21 cellular contexts compared by ENCODE assay signal in the genomic region with DNA sequence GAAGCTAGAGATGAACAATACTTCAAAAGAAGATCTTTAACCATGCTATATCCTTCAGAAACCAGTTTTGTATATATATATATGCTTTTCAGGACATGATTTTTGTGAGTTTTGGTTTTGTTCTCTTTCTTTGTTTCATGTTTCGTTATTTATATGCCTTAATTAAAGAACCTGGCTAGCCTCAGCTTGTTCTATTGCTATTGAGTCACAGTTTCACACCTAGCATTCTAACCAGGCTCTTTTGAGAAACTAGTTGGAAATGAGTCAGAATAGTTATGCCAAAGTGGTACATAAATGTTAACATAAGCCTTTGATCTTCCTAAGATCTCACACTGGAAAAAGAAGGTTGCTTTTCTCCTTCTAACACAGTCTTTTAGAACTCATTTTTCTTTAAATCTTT.
A peak's percentile ranks its signal among the peaks of the same experiment; 100 is the strongest.
DNase-seq lines count a peak whose midpoint lies in the region; ATAC-seq, FAIRE-seq and TF ChIP-seq lines count a peak whose summit lies in the region.
"Had no signal": no experiment of that assay in that cellular context is flagged by ENCODE, and none has a peak within 500 bp of the region (broad histone marks: within the 10 kb centered on the region; RNA-seq: fewer than 3 reads in every experiment).

No MANE protein-coding gene starts in this region.

- H3K9ac ChIP-seq in H1 (replicated peaks in 1 of 4; ENCODE audit: extremely low read depth in 1 of 4, low read depth in 3 of 4, low read length in 3 of 4) = no peak overlapping the region

- FAIRE-seq in H1 (lab: Jason Lieb, UNC) = no peak
- FAIRE-seq: G401.6 had no signal

- no peak overlapping the region for H3K27ac ChIP-seq in H1 (ENCODE audit: low read depth, low read length)
- H3K27ac ChIP-seq: C4-2B, HL-60, SJCRH30 had no signal

- no peaks in the 10 kb centered on the region for H3K4me1 Mint-ChIP-seq in activated T-cell treated with anti-CD3 and anti-CD28 coated beads, Interleukin-2, amount 50 U/mL, for 72 hours (ENCODE audit: low read depth)
- H3K4me1 Mint-ChIP-seq in activated T-cell treated with anti-CD3 and anti-CD28 coated beads, Interleukin-2, amount 50 U/mL, for 24 hours (ENCODE audit: low read depth) = no peaks in the 10 kb centered on the region

- no peak overlapping the region for H2AK5ac ChIP-seq in H1 (ENCODE audit: low read depth, low read length)

- no peaks in the 10 kb centered on the region for H4K20me1 ChIP-seq in H1 (replicated peaks in 1 of 2; ENCODE audit: control insufficient read depth in 1 of 2, insufficient read depth in 2 of 2, low read length in 2 of 2)

- 83% methylated on average over 1 of the region's 1 CpG; no CpG with 5 or more reads in 1 of the 2 experiments for WGBS in H1 (ENCODE audit: extremely low coverage in 1 of 2, insufficient coverage in 1 of 2, insufficient read length in 1 of 2, insufficient replicate concordance in 2 of 2, low coverage in 1 of 2, low lambda C conversion rate in 2 of 2, missing lambda C conversion rate in 1 of 2), 2 experiments

- no peak overlapping the region for H4K5ac ChIP-seq in H1 (ENCODE audit: insufficient read length, low read depth, low read length)

- no peak overlapping the region for H3K4me2 ChIP-seq in H1 (ENCODE audit: insufficient read depth in 1 of 2, low read depth in 2 of 2, low read length in 2 of 2)

- no peaks in the 10 kb centered on the region for H3K27me3 Mint-ChIP-seq in activated T-cell treated with anti-CD3 and anti-CD28 coated beads, Interleukin-2, amount 50 U/mL, for 72 hours (ENCODE audit: low read depth)
- no peaks in the 10 kb centered on the region for H3K27me3 Mint-ChIP-seq in activated T-cell treated with anti-CD3 and anti-CD28 coated beads, Interleukin-2, amount 50 U/mL, for 24 hours

- no peak overlapping the region for H3K23ac ChIP-seq in H1 (ENCODE audit: insufficient read length)

- no peak overlapping the region for H3K18ac ChIP-seq in H1 (ENCODE audit: extremely low read depth, low read length)

- no peak overlapping the region for H2BK20ac ChIP-seq in H1 (ENCODE audit: low read length)

- H4K8ac ChIP-seq in H1 (ENCODE audit: extremely low read depth, insufficient read depth, low read length) = no peak overlapping the region

- no peak overlapping the region for H3K56ac ChIP-seq in H1 (replicated peaks; ENCODE audit: insufficient read length, low read depth, low read length)

- DNase-seq in activated T-cell treated with anti-CD3 and anti-CD28 coated beads, Interleukin-2, amount 50 U/mL, for 72 hours = no peak
- no peak for DNase-seq in activated T-cell treated with anti-CD3 and anti-CD28 coated beads, Interleukin-2, amount 50 U/mL, for 24 hours
- DNase-seq in H1 (ENCODE audit: low read depth in 1 of 2, low spot score in 2 of 2) (no peak), superior temporal gyrus (ENCODE audit: extremely low spot score) (peak; percentile 64), HCEC 1CT (no peak), DMS153 treated with DMSO at 0.1 percent for 48 hours (lab: John Stamatoyannopoulos, UW; ENCODE audit: unreplicated experiment) (no peak)
- DNase-seq: COR-L47, DMS79, NCI-H1048, NCI-H146, NCI-H2081 treated with DMSO at 0.1 percent for 48 hours, NCI-H2227 treated with DMSO at 0.1 percent for 48 hours, NCI-H524 treated with DMSO at 0.1 percent for 48 hours, RPMI8226, SJCRH30 had no signal

- no peak for TF ChIP-seq EP300 in H1 (IDR thresholded peaks at IDR 0.05; ENCODE audit: borderline replicate concordance in 1 of 2, low read depth in 2 of 2, low read length in 2 of 2)

- H3K4me3 Mint-ChIP-seq in activated T-cell treated with anti-CD3 and anti-CD28 coated beads, Interleukin-2, amount 50 U/mL, for 72 hours = no peak overlapping the region
- no peak overlapping the region for H3K4me3 Mint-ChIP-seq in activated T-cell treated with anti-CD3 and anti-CD28 coated beads, Interleukin-2, amount 50 U/mL, for 24 hours

- H3K4me1 ChIP-seq in H1 (replicated peaks in 1 of 4; ENCODE audit: control insufficient read depth in 3 of 4, insufficient read depth in 4 of 4, low read length in 3 of 4) = peaks cover 0 to 3% (median under 1%) of the 10 kb centered on the region in 4 experiments; a peak in 1 of 7 replicates
- H3K4me1 ChIP-seq: HAP-1, SJCRH30 had no signal

- TF ChIP-seq POLR2A in H1 (IDR thresholded peaks at IDR 0.05; ENCODE audit: control extremely low read depth in 1 of 2, low read depth in 2 of 2, low read length in 2 of 2) = no peak

- H2BK15ac ChIP-seq in H1 (ENCODE audit: low read length) = no peak overlapping the region

- no peaks in the 10 kb centered on the region for H3K9me3 ChIP-seq in H1 (ENCODE audit: insufficient read depth in 2 of 2, low read depth in 1 of 2, low read length in 1 of 2)
- H3K9me3 ChIP-seq: HAP-1, SJCRH30 had no signal

- CTCF ChIA-PET in H1 (lab: Charles Lee; ENCODE audit: partially characterized antibody) = interaction anchor here (0.8 to 1.5 kb wide), 2 partner anchors 12 kb away, joined by 3 read pairs; no protein-coding TSS in a partner anchor

- TF ChIP-seq RAD21 in H1 (IDR thresholded peaks at IDR 0.05 in 1 of 2, conservative IDR thresholded peaks at IDR 0.05 in 1 of 2; ENCODE audit: low read depth in 2 of 2, low read length in 2 of 2) = no peak

- H3K4me3 ChIP-seq in H1 (ENCODE audit: extremely low read depth in 1 of 4, insufficient read depth in 2 of 4, low read depth in 3 of 4, low read length in 4 of 4) = no peak overlapping the region
- H3K4me3 ChIP-seq: HAP-1, SJCRH30 had no signal

- H3K23me2 ChIP-seq in H1 (ENCODE audit: low read depth, low read length) = no peaks in the 10 kb centered on the region

- H3K27me3 ChIP-seq in H1 (replicated peaks in 1 of 4; ENCODE audit: control insufficient read depth in 3 of 4, extremely low read depth in 1 of 4, insufficient read depth in 3 of 4, low read length in 3 of 4) = no peaks in the 10 kb centered on the region; a peak in 1 of 7 replicates
- H3K27me3 ChIP-seq: SJCRH30 had no signal

- ATAC-seq in activated T-cell treated with anti-CD3 and anti-CD28 coated beads, Interleukin-2, amount 50 U/mL, for 72 hours (replicated peaks in 1 of 2) = peak; percentile 70 to 76
- peak; percentile 85 for ATAC-seq in HG03432 (IDR thresholded peaks at IDR 0.05; ENCODE audit: unreplicated experiment)
- ATAC-seq in GM21737 (IDR thresholded peaks at IDR 0.05; ENCODE audit: unreplicated experiment) = no peak

- H4K91ac ChIP-seq in H1 (replicated peaks; ENCODE audit: insufficient read length, low read length) = no peak overlapping the region

- peak overlapping the region; percentile 68; the same call in 1 of the 2 replicates for H2AFZ ChIP-seq in H1 (ENCODE audit: low read length)

- H3K36me3 ChIP-seq in H1 (ENCODE audit: control insufficient read depth in 2 of 4, insufficient read depth in 4 of 4, low read length in 3 of 4) = peaks cover 0 to under 1% (median 0%) of the 10 kb centered on the region in 4 experiments; a peak in 2 of 8 replicates
- H3K36me3 ChIP-seq: HAP-1, SJCRH30 had no signal

- no peak overlapping the region for H2BK5ac ChIP-seq in H1 (ENCODE audit: low read depth, low read length)

- TF ChIP-seq CTCF in H1 (IDR thresholded peaks at IDR 0.05; ENCODE audit: control extremely low read depth in 1 of 3, insufficient read depth in 1 of 3, low read depth in 1 of 3, low read length in 3 of 3) = no peak

- no peaks in the 10 kb centered on the region for H3K79me1 ChIP-seq in H1 (ENCODE audit: low read depth, low read length)

- no peak overlapping the region for H2BK120ac ChIP-seq in H1 (replicated peaks; ENCODE audit: low read depth, low read length)

- H3K27ac Mint-ChIP-seq in activated T-cell treated with anti-CD3 and anti-CD28 coated beads, Interleukin-2, amount 50 U/mL, for 72 hours = no peak overlapping the region
- no peak overlapping the region for H3K27ac Mint-ChIP-seq in activated T-cell treated with anti-CD3 and anti-CD28 coated beads, Interleukin-2, amount 50 U/mL, for 24 hours

- H3K36me3 Mint-ChIP-seq in activated T-cell treated with anti-CD3 and anti-CD28 coated beads, Interleukin-2, amount 50 U/mL, for 72 hours (ENCODE audit: insufficient read depth in 2 of 2) = no peaks in the 10 kb centered on the region
- H3K36me3 Mint-ChIP-seq in activated T-cell treated with anti-CD3 and anti-CD28 coated beads, Interleukin-2, amount 50 U/mL, for 24 hours (ENCODE audit: low read depth) = no peaks in the 10 kb centered on the region

- H3K14ac ChIP-seq in H1 (ENCODE audit: insufficient read length) = no peak overlapping the region

- H3K9me3 Mint-ChIP-seq in activated T-cell treated with anti-CD3 and anti-CD28 coated beads, Interleukin-2, amount 50 U/mL, for 72 hours = peaks cover 4 to 8% of the 10 kb centered on the region in 2 donors
- H3K9me3 Mint-ChIP-seq in activated T-cell treated with anti-CD3 and anti-CD28 coated beads, Interleukin-2, amount 50 U/mL, for 24 hours = peaks cover 12% of the 10 kb centered on the region

- no peak overlapping the region for H3K4ac ChIP-seq in H1 (replicated peaks; ENCODE audit: insufficient read length, low read depth, low read length)

- no peak overlapping the region for H2BK12ac ChIP-seq in H1 (ENCODE audit: low read depth, low read length)

- POLR2A ChIA-PET in H1 (lab: Charles Lee; ENCODE audit: partially characterized antibody) = no interaction called here

- no peaks in the 10 kb centered on the region for H3K79me2 ChIP-seq in H1 (ENCODE audit: control insufficient read depth in 1 of 2, insufficient read depth in 2 of 2, low read length in 2 of 2)

TF ChIP-seq in H1, 55 proteins besides CTCF, POLR2A, EP300 and RAD21 (continues in another document):
- TF ChIP-seq MAFK (IDR thresholded peaks at IDR 0.05; ENCODE audit: low read depth, low read length) = no peak
- no peak for TF ChIP-seq EZH2 (IDR thresholded peaks at IDR 0.05; ENCODE audit: low read depth, low read length, severe bottlenecking)
- no peak for TF ChIP-seq POLR2AphosphoS5 (IDR thresholded peaks at IDR 0.05; ENCODE audit: low read depth, low read length)
- no peak for TF ChIP-seq JUN (IDR thresholded peaks at IDR 0.05; ENCODE audit: low read depth, low read length)
